Comparison of ENCODE assay signal across 1 cellular context in genomic region chr21:32499249-32500055, GRCh38.
TF ChIP-seq lines count a peak whose summit lies in the region.

No MANE protein-coding gene starts in this region.

TF ChIP-seq in H1, 55 proteins besides CTCF, POLR2A, EP300 and RAD21 (continued from another document):
- TF ChIP-seq, protein P1, sequence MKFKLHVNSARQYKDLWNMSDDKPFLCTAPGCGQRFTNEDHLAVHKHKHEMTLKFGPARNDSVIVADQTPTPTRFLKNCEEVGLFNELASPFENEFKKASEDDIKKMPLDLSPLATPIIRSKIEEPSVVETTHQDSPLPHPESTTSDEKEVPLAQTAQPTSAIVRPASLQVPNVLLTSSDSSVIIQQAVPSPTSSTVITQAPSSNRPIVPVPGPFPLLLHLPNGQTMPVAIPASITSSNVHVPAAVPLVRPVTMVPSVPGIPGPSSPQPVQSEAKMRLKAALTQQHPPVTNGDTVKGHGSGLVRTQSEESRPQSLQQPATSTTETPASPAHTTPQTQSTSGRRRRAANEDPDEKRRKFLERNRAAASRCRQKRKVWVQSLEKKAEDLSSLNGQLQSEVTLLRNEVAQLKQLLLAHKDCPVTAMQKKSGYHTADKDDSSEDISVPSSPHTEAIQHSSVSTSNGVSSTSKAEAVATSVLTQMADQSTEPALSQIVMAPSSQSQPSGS (IDR thresholded peaks at IDR 0.05; ENCODE audit: low read length) = no peak
- no peak for TF ChIP-seq ASH2L (IDR thresholded peaks at IDR 0.05; ENCODE audit: low read length)
- TF ChIP-seq, protein P2, sequence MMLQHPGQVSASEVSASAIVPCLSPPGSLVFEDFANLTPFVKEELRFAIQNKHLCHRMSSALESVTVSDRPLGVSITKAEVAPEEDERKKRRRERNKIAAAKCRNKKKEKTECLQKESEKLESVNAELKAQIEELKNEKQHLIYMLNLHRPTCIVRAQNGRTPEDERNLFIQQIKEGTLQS (IDR thresholded peaks at IDR 0.05; ENCODE audit: insufficient read depth, low read depth, low read length) = no peak
- no peak for TF ChIP-seq MAFK (IDR thresholded peaks at IDR 0.05; ENCODE audit: low read depth, low read length)
